Comparison of ENCODE assay signal across 16 cellular contexts in genomic region chr2:60836491-60836890, GRCh38.
"Had no signal": no experiment of that assay in that cellular context is flagged by ENCODE, and none has a peak within 500 bp of the region (broad histone marks: within the 10 kb centered on the region; RNA-seq: fewer than 3 reads in every experiment).

No MANE protein-coding gene starts in this region.

- H3K4me1 ChIP-seq: esophagus muscularis mucosa, prostate gland, thyroid gland had no signal

- H3K36me3 ChIP-seq: esophagus muscularis mucosa, prostate gland, thyroid gland had no signal

- H3K4me3 ChIP-seq: coronary artery, esophagus muscularis mucosa, lung, prostate gland, smooth muscle cell, thyroid gland had no signal

- H3K27me3 ChIP-seq: thyroid gland had no signal

- ATAC-seq: activated naive CD4-positive, alpha-beta T cell treated with anti-CD3 and anti-CD28 coated beads, Interleukin-2, amount 50 U/mL, for 72 hours; activated T-cell treated with anti-CD3 and anti-CD28 coated beads, Interleukin-2, amount 50 U/mL, for 72 hours; right cardiac atrium had no signal

- H3K4me2 ChIP-seq: smooth muscle cell had no signal

- DNase-seq: activated CD4-positive, alpha-beta T cell treated with anti-CD3 and anti-CD28 coated beads for 4 hours; activated CD8-positive, alpha-beta memory T cell treated with anti-CD3 and anti-CD28 coated beads, Interleukin-2, amount 50 U/mL, for 48 hours; activated gamma-delta T cell; activated T-cell treated with anti-CD3 and anti-CD28 coated beads, Interleukin-2, amount 50 U/mL, for 72 hours; central memory CD4-positive, alpha-beta T cell; islet precursor cell; nephron progenitor cell; right cardiac atrium; thyroid gland had no signal

- H3K27ac ChIP-seq: coronary artery, esophagus muscularis mucosa, prostate gland, thyroid gland, VCaP had no signal

- H3K9me3 ChIP-seq: esophagus muscularis mucosa, prostate gland, thyroid gland had no signal
